Comparison of ENCODE assay signal across 21 cellular contexts in the genomic region with DNA sequence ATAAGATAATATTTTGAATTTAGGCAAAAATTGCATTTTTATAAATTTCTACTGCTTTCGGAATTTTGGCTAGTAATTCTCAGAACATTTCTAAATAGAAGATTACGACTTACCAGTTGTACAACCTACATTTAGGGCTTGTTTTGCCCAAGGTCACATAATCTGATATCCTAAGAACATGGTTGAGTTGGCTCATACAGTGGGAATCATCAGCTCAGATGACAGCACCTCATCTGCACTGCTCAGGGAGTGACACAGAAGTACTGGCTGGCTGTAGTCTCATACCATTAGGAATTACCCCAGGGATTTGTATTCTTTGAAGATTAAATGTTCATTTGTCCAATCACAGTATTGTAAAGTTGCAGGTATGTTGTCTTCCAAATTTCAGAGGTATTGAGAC.
"Had no signal": no experiment of that assay in that cellular context is flagged by ENCODE, and none has a peak within 500 bp of the region (broad histone marks: within the 10 kb centered on the region; RNA-seq: fewer than 3 reads in every experiment).

No MANE protein-coding gene starts in this region.

- H3K27ac ChIP-seq: HL-60, KMS-11, SJCRH30 had no signal

- ATAC-seq: K562, SK-N-SH treated with all-trans-retinoic acid at 6 μM for 48 hours had no signal

- H3K27me3 ChIP-seq: SJCRH30 had no signal

- H3K4me2 ChIP-seq: KMS-11 had no signal

- H3K4me1 Mint-ChIP-seq: IgD-negative memory B cell had no signal

- H3K36me3 ChIP-seq: SJCRH30 had no signal

- H3K27ac Mint-ChIP-seq: IgD-negative memory B cell had no signal

- DNase-seq: Kasumi-1, MM.1S, NCI-H1092 treated with DMSO at 0.1 percent for 48 hours, NCI-H1436, NCI-H187, NCI-H2029, NCI-H2107, NCI-H226, NCI-H446, NCI-H510A, NCI-H524 treated with DMSO at 0.1 percent for 48 hours, NCI-H69, NCI-H774, RPMI8226, SHP77 treated with DMSO at 0.1 percent for 48 hours, SJCRH30 had no signal

- H3K4me3 ChIP-seq: K562, SJCRH30 had no signal

- H3K36me3 Mint-ChIP-seq: IgD-negative memory B cell had no signal

- H3K4me3 Mint-ChIP-seq: IgD-negative memory B cell had no signal

- H3K27me3 Mint-ChIP-seq: IgD-negative memory B cell had no signal
